ENCODE assay signal across 27 cellular contexts in the genomic region with DNA sequence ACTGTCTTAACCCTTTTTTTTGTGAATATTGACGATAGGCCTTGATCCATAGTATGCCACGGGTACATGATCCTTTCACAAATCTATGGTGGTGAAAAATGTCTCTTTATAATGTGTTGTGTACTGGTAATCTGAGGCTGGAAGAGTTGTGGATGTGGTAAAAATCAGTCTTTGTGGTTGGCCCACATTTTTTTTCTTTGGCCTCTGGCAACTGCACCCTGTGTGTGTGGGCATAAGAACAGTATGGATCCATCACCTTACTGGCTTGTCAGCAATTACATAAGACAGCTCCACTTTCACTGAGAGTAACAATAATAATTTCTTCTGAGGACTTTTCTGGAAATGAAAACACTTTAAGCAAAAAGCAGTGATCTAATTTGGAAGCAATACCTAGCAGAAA.
DNase-seq lines count a peak whose midpoint lies in the region; FAIRE-seq and TF ChIP-seq lines count a peak whose summit lies in the region.
"Had no signal": no experiment of that assay in that cellular context is flagged by ENCODE, and none has a peak within 500 bp of the region (broad histone marks: within the 10 kb centered on the region; RNA-seq: fewer than 3 reads in every experiment).

No MANE protein-coding gene starts in this region.

- no peaks in the 10 kb centered on the region for H3K79me2 ChIP-seq in mammary epithelial cell (ENCODE audit: insufficient read depth, low read length)
- H3K79me2 ChIP-seq in keratinocyte (ENCODE audit: control insufficient read depth, insufficient read depth, low read length): no peaks in the 10 kb centered on the region

- H4K20me1 ChIP-seq in mammary epithelial cell (ENCODE audit: insufficient read depth, low read length) (no peaks in the 10 kb centered on the region), keratinocyte (ENCODE audit: control insufficient read depth, extremely low read depth, insufficient read depth, low read length) (no peaks in the 10 kb centered on the region)

- FAIRE-seq in keratinocyte (lab: Jason Lieb, UNC): peak; percentile 58
- FAIRE-seq: frontal cortex, GM12891 had no signal

- H3K4me2 ChIP-seq in mammary epithelial cell (ENCODE audit: insufficient read depth, low read depth, low read length) (no peak overlapping the region), keratinocyte (ENCODE audit: control insufficient read depth, extremely low read depth, insufficient read depth, low read depth, low read length) (no peak overlapping the region)
- H3K4me2 ChIP-seq: KMS-11 had no signal

- intact Hi-C loops in mammary epithelial cell (cut with micrococcal nuclease): no loop called here
- intact Hi-C loops in colonic mucosa (cut with DNase I): no loop called here

- CTCF ChIA-PET in mammary epithelial cell (lab: Charles Lee; ENCODE audit: low non-redundant PET): no interaction called here

- no peak overlapping the region for H3K4me3 ChIP-seq in mammary epithelial cell (replicated peaks in 1 of 3; ENCODE audit: insufficient read depth in 1 of 3, low read depth in 2 of 3, low read length in 3 of 3)
- H3K4me3 ChIP-seq in keratinocyte (ENCODE audit: control insufficient read depth in 2 of 3, extremely low read depth in 1 of 3, insufficient read depth in 2 of 3, low read depth in 1 of 3, low read length in 3 of 3): no peak overlapping the region
- no peak overlapping the region for H3K4me3 ChIP-seq in stomach smooth muscle (ENCODE audit: low read length in 2 of 2)
- H3K4me3 ChIP-seq in colonic mucosa: no peak overlapping the region
- H3K4me3 ChIP-seq: dorsolateral prefrontal cortex, left ventricle myocardium inferior, upper lobe of left lung had no signal

- H2AFZ ChIP-seq in mammary epithelial cell (ENCODE audit: low read depth, low read length) (no peak overlapping the region), keratinocyte (ENCODE audit: control insufficient read depth, low read length) (no peak overlapping the region)

- BruUV-seq in mammary epithelial cell (replicated peaks; lab: Mats Ljungman, UMichigan): no TSS peak

- H3K27me3 ChIP-seq in mammary epithelial cell (ENCODE audit: insufficient read depth, low read length) (no peaks in the 10 kb centered on the region), keratinocyte (ENCODE audit: control insufficient read depth, extremely low read depth, insufficient read depth, low read length) (peaks cover 1% of the 10 kb centered on the region), stomach smooth muscle (ENCODE audit: control insufficient read depth in 1 of 2, insufficient read depth in 2 of 2, low read length in 2 of 2) (no peaks in the 10 kb centered on the region), colonic mucosa (no peaks in the 10 kb centered on the region)
- H3K27me3 ChIP-seq: dorsolateral prefrontal cortex, upper lobe of left lung had no signal

- dilution Hi-C loops in mammary epithelial cell (cut with HindIII; ENCODE audit: low sequenced_read_pairs): no loop called here
- dilution Hi-C loops in keratinocyte (cut with MboI; ENCODE audit: extremely low pct_ligation_motif_present, low sequenced_read_pairs): no loop called here

- in situ Hi-C loops in mammary epithelial cell (cut with MboI; ENCODE audit: low sequenced_read_pairs in 2 of 2): no loop called here

- H3K9me3 ChIP-seq in mammary epithelial cell (replicated peaks; ENCODE audit: insufficient read depth, low read length) (no peaks in the 10 kb centered on the region), keratinocyte (ENCODE audit: control insufficient read depth, low read depth, low read length) (no peaks in the 10 kb centered on the region), stomach smooth muscle (ENCODE audit: control insufficient read depth in 2 of 2, low read length in 2 of 2) (peaks cover 2 to 19% of the 10 kb centered on the region in 2 donors), colonic mucosa (no peaks in the 10 kb centered on the region)
- H3K9me3 ChIP-seq: upper lobe of left lung had no signal

- H3K9ac ChIP-seq in mammary epithelial cell (ENCODE audit: insufficient read depth, low read length): no peak overlapping the region
- H3K9ac ChIP-seq in keratinocyte (ENCODE audit: control insufficient read depth, extremely low read depth, insufficient read depth, low read length): no peak overlapping the region
- H3K9ac ChIP-seq in stomach smooth muscle (ENCODE audit: low read length in 2 of 2): no peak overlapping the region
- H3K9ac ChIP-seq in colonic mucosa (ENCODE audit: low read depth in 2 of 2, low read length in 2 of 2): no peak overlapping the region
- H3K9ac ChIP-seq: KMS-11 had no signal

- H3K36me3 ChIP-seq in mammary epithelial cell (ENCODE audit: insufficient read depth, low read length) (no peaks in the 10 kb centered on the region), keratinocyte (ENCODE audit: control insufficient read depth in 2 of 2, extremely low read depth in 1 of 2, insufficient read depth in 2 of 2, low read length in 2 of 2) (no peaks in the 10 kb centered on the region), stomach smooth muscle (ENCODE audit: control insufficient read depth in 2 of 2, insufficient read depth in 2 of 2, low read length in 2 of 2) (no peaks in the 10 kb centered on the region), colonic mucosa (no peaks in the 10 kb centered on the region)
- H3K36me3 ChIP-seq: left ventricle myocardium inferior, upper lobe of left lung had no signal

- no peak overlapping the region for H3K27ac ChIP-seq in mammary epithelial cell (ENCODE audit: insufficient read depth, low read depth, low read length)
- no peak overlapping the region for H3K27ac ChIP-seq in keratinocyte (ENCODE audit: control insufficient read depth, insufficient read depth, low read length)
- peak overlapping the region; percentile 83 for H3K27ac ChIP-seq in stomach smooth muscle (ENCODE audit: low read length)
- H3K27ac ChIP-seq in colonic mucosa: no peak overlapping the region
- H3K27ac ChIP-seq: C4-2B, KMS-11, left ventricle myocardium inferior, upper lobe of left lung had no signal

- TF ChIP-seq CTCF in mammary epithelial cell (conservative IDR thresholded peaks at IDR 0.05 in 1 of 2, IDR thresholded peaks at IDR 0.05 in 1 of 2; ENCODE audit: extremely low read depth in 1 of 2, insufficient read depth in 1 of 2, low read depth in 1 of 2, low read length in 2 of 2) (no peak), keratinocyte (optimal IDR thresholded peaks at IDR 0.05 in 1 of 3, IDR thresholded peaks at IDR 0.05 in 1 of 3, conservative IDR thresholded peaks at IDR 0.05 in 1 of 3; ENCODE audit: extremely low read depth in 1 of 3, insufficient read depth in 2 of 3, low read length in 3 of 3) (no peak), colonic mucosa (IDR thresholded peaks at IDR 0.05) (no peak)

- H3K9me1 ChIP-seq in keratinocyte (ENCODE audit: control insufficient read depth, extremely low read depth, insufficient read depth, low read length): no peaks in the 10 kb centered on the region

- 91% methylated on average over 2 of the region's 2 CpGs for WGBS in mammary epithelial cell (ENCODE audit: low coverage, missing lambda C conversion rate)

- peak; percentile 45 for DNase-seq in NCI-H226
- peak; percentile 69 for DNase-seq in mammary epithelial cell
- no peak for DNase-seq in keratinocyte (ENCODE audit: low read depth, low spot score)
- DNase-seq in MV-4-11 (lab: John Stamatoyannopoulos, UW): no peak
- DNase-seq in colonic mucosa: no peak
- DNase-seq in SK-N-DZ (ENCODE audit: low spot score): no peak
- DNase-seq: activated CD4-positive, CD25-positive, alpha-beta regulatory T cell treated with anti-CD3 and anti-CD28 coated beads, Interleukin-2, amount 50 U/mL, for 72 hours; activated CD8-positive, alpha-beta T cell treated with anti-CD3 and anti-CD28 coated beads for 36 hours; aorta; dorsolateral prefrontal cortex; hippocampal formation; immature natural killer cell; left ventricle myocardium inferior; natural killer cell; NCI-H1436 treated with DMSO at 0.1 percent for 48 hours; NCI-H2107; NCI-H446; NCI-H82; stimulated activated CD4-positive, alpha-beta T cell treated with anti-CD3 and anti-CD28 coated beads, Interleukin-12 subunit alpha, Interleukin-12 subunit beta, amount 100 ng/mL, for 4 hours; stimulated activated CD4-positive, alpha-beta T cell treated with anti-CD3 and anti-CD28 coated beads, Interleukin-4, amount 100 ng/mL, for 1 hour; T-helper 17 cell; upper lobe of left lung had no signal

- H3K4me1 ChIP-seq in mammary epithelial cell (ENCODE audit: insufficient read depth, low read length) (peaks cover 37% of the 10 kb centered on the region), keratinocyte (ENCODE audit: control insufficient read depth, extremely low read depth, insufficient read depth, low read length) (peaks cover 21% of the 10 kb centered on the region), stomach smooth muscle (ENCODE audit: control insufficient read depth, insufficient read depth, low read length) (peaks cover 14% of the 10 kb centered on the region), colonic mucosa (no peaks in the 10 kb centered on the region)
- H3K4me1 ChIP-seq: left ventricle myocardium inferior, upper lobe of left lung had no signal

Comparison
In these comparisons a context has a peak if more than half of its experiments do, and no peak if none do; other contexts are left out.
1. DNase-seq: peak in NCI-H226 (single experiment) and mammary epithelial cell (single experiment); none in keratinocyte (single experiment), MV-4-11 (single experiment), colonic mucosa (single experiment) and SK-N-DZ (single experiment).